Comparison of ENCODE assay signal across 1 cellular context in genomic region chr1:115668579-115668978, GRCh38.
TF ChIP-seq lines count a peak whose summit lies in the region.

No MANE protein-coding gene starts in this region.

TF ChIP-seq in K562, 482 proteins besides CTCF, POLR2A, EP300 and RAD21 (continues in another document):
- TF ChIP-seq TCF3 (CRISPR knock-in tag; IDR thresholded peaks at IDR 0.05) (no peak), ETV1 (tag; conservative IDR thresholded peaks at IDR 0.05; ENCODE audit: low read depth) (no peak), TEAD1 (CRISPR knock-in tag; IDR thresholded peaks at IDR 0.05) (no peak), TCF7 (IDR thresholded peaks at IDR 0.05; ENCODE audit: borderline replicate concordance) (no peak), KLF13 (tag; IDR thresholded peaks at IDR 0.05; ENCODE audit: borderline replicate concordance, low read depth) (no peak), TRIM25 (IDR thresholded peaks at IDR 0.05; ENCODE audit: borderline replicate concordance) (no peak), SMAD4 (CRISPR knock-in tag; conservative IDR thresholded peaks at IDR 0.05) (no peak), ZNF583 (CRISPR knock-in tag; IDR thresholded peaks at IDR 0.05) (no peak), PCBP1 (IDR thresholded peaks at IDR 0.05; ENCODE audit: low read depth, low read length, poor library complexity, severe bottlenecking) (no peak), SIRT6 (IDR thresholded peaks at IDR 0.05; ENCODE audit: low read depth, low read length) (no peak), E2F6 (IDR thresholded peaks at IDR 0.05; ENCODE audit: borderline replicate concordance in 1 of 2, extremely low read depth in 1 of 2, insufficient read depth in 1 of 2, insufficient read length in 1 of 2, low read depth in 1 of 2, low read length in 1 of 2, poor library complexity in 1 of 2, severe bottlenecking in 1 of 2) (no peak), POLR2G (IDR thresholded peaks at IDR 0.05; ENCODE audit: low read depth, low read length) (no peak), ZNF592 (IDR thresholded peaks at IDR 0.05) (0 out of 2 replicates have a peak, but pooled peaks have one; percentile 23), TEAD4 (IDR thresholded peaks at IDR 0.05; ENCODE audit: low read length) (no peak), TEAD4 (CRISPR knock-in tag; IDR thresholded peaks at IDR 0.05; ENCODE audit: borderline replicate concordance) (no peak), COPS2 (conservative IDR thresholded peaks at IDR 0.05) (no peak), EWSR1 (IDR thresholded peaks at IDR 0.05; ENCODE audit: borderline replicate concordance, low read depth, partially characterized antibody) (no peak), GTF2B (IDR thresholded peaks at IDR 0.05; ENCODE audit: extremely low read depth, insufficient read length) (no peak), MTA1 (IDR thresholded peaks at IDR 0.05; ENCODE audit: borderline replicate concordance) (0 out of 2 replicates have a peak, but pooled peaks have one; percentile 12), ZBTB11 (CRISPR knock-in tag; IDR thresholded peaks at IDR 0.05) (no peak), EP400 (IDR thresholded peaks at IDR 0.05) (no peak), ZNF354B (CRISPR knock-in tag; IDR thresholded peaks at IDR 0.05) (no peak), LCOR (CRISPR knock-in tag; IDR thresholded peaks at IDR 0.05) (no peak), ZNF707 (CRISPR knock-in tag; conservative IDR thresholded peaks at IDR 0.05) (no peak), CREM (IDR thresholded peaks at IDR 0.05; ENCODE audit: low read depth) (no peak), ESRRB (CRISPR knock-in tag; IDR thresholded peaks at IDR 0.05; ENCODE audit: borderline replicate concordance) (no peak), ELK3 (CRISPR knock-in tag; IDR thresholded peaks at IDR 0.05) (no peak), FOXK2 (conservative IDR thresholded peaks at IDR 0.05 in 1 of 2, IDR thresholded peaks at IDR 0.05 in 1 of 2; ENCODE audit: low read depth in 2 of 2) (0 out of 4 replicates have a peak, but pooled peaks of 1 of the 2 experiments have one; percentile 4), ZNF384 (IDR thresholded peaks at IDR 0.05; ENCODE audit: low read depth, low read length) (no peak), KLF10 (CRISPR knock-in tag; IDR thresholded peaks at IDR 0.05) (no peak), KLF6 (CRISPR knock-in tag; IDR thresholded peaks at IDR 0.05; ENCODE audit: borderline replicate concordance) (no peak), ATF3 (IDR thresholded peaks at IDR 0.05) (no peak), ATF3 (CRISPR knock-in tag; conservative IDR thresholded peaks at IDR 0.05) (no peak), REST (CRISPR knock-in tag; IDR thresholded peaks at IDR 0.05; ENCODE audit: low read depth) (no peak), PKNOX1 (IDR thresholded peaks at IDR 0.05) (peak; percentile 4; the same call in 1 of the 2 replicates), GATA2 (CRISPR knock-in tag; IDR thresholded peaks at IDR 0.05) (no peak), BCL6 (CRISPR knock-in tag; IDR thresholded peaks at IDR 0.05) (no peak), HLTF (IDR thresholded peaks at IDR 0.05) (no peak), KAT7 (CRISPR knock-in tag; IDR thresholded peaks at IDR 0.05; ENCODE audit: borderline replicate concordance) (no peak)
